Comparison of ENCODE assay signal across 9 cellular contexts in genomic region chr14:63867926-63868921, GRCh38. TPM values are rescaled to one million over a fixed set of nuclear protein-coding genes. Genes with fewer than 3 reads are reported as not detected.
DNase-seq lines count a peak whose midpoint lies in the region; ATAC-seq, FAIRE-seq and TF ChIP-seq lines count a peak whose summit lies in the region.
"Had no signal": no experiment of that assay in that cellular context is flagged by ENCODE, and none has a peak within 500 bp of the region (broad histone marks: within the 10 kb centered on the region; RNA-seq: fewer than 3 reads in every experiment).

No MANE protein-coding gene starts in this region.

- no peaks in the 10 kb centered on the region for H3K27me3 Mint-ChIP-seq in Calu3 (ENCODE audit: unreplicated experiment)
- no peaks in the 10 kb centered on the region for H3K27me3 Mint-ChIP-seq in activated CD4-positive, alpha-beta memory T cell treated with anti-CD3 and anti-CD28 coated beads for 36 hours
- H3K27me3 Mint-ChIP-seq in mesothelial cell of epicardium (ENCODE audit: low read depth), result no peaks in the 10 kb centered on the region

- DNase-seq in Calu3 (no peak), mesothelial cell of epicardium (ENCODE audit: low spot score in 2 of 2, unreplicated experiment in 2 of 2) (no peak), H54 (ENCODE audit: insufficient read length, low spot score) (no peak), DMS153 (lab: John Stamatoyannopoulos, UW) (no peak)
- DNase-seq in activated CD4-positive, alpha-beta memory T cell treated with anti-CD3 and anti-CD28 coated beads for 36 hours, result peak; percentile 24
- DNase-seq: stimulated activated CD4-positive, alpha-beta T cell treated with anti-CD3 and anti-CD28 coated beads, Interleukin-1b, Interleukin-23, amount 100 ng/mL, for 48 hours had no signal

- no peak for TF ChIP-seq CTCF in Calu3 (IDR thresholded peaks at IDR 0.05; ENCODE audit: unreplicated experiment)
- no peak for TF ChIP-seq CTCF in mesothelial cell of epicardium (IDR thresholded peaks at IDR 0.05; ENCODE audit: unreplicated experiment)

- no peak for FAIRE-seq in H54 (lab: Jason Lieb, UNC)

- H3K4me1 Mint-ChIP-seq in Calu3 (ENCODE audit: low read depth, unreplicated experiment) (peaks cover 59% of the 10 kb centered on the region), mesothelial cell of epicardium (peaks cover 43% of the 10 kb centered on the region)
- H3K4me1 Mint-ChIP-seq in activated CD4-positive, alpha-beta memory T cell treated with anti-CD3 and anti-CD28 coated beads for 36 hours (ENCODE audit: low read depth), result peaks cover 59% of the 10 kb centered on the region

- H3K27ac Mint-ChIP-seq in Calu3 (ENCODE audit: unreplicated experiment) (peak overlapping the region; percentile 64), mesothelial cell of epicardium (peak overlapping the region; percentile 71)
- H3K27ac Mint-ChIP-seq in activated CD4-positive, alpha-beta memory T cell treated with anti-CD3 and anti-CD28 coated beads for 36 hours, result peak overlapping the region; percentile 49

- BruUV-seq in Calu3 (replicated peaks; lab: Mats Ljungman, UMichigan), result no TSS peak

- H3K4me3 Mint-ChIP-seq in Calu3 (ENCODE audit: low read depth, unreplicated experiment) (peak overlapping the region; percentile 40), mesothelial cell of epicardium (no peak overlapping the region)
- peak overlapping the region; percentile 48 for H3K4me3 Mint-ChIP-seq in activated CD4-positive, alpha-beta memory T cell treated with anti-CD3 and anti-CD28 coated beads for 36 hours

- POLR2A ChIA-PET in activated CD4-positive, alpha-beta memory T cell treated with anti-CD3 and anti-CD28 coated beads for 36 hours (lab: Charles Lee), result interaction anchor here (1.1 to 1.5 kb wide), 2 partner anchors 15 to 20 kb away, joined by 3 to 4 read pairs; partner anchors contain the start of gene SYNE2

- CTCF ChIA-PET in Calu3 (lab: Charles Lee), result interaction anchor here (0.6 to 1.6 kb wide), 3 partner anchors 12 to 267 kb away, joined by 4 to 8 read pairs (median 4); no protein-coding TSS in a partner anchor
- CTCF ChIA-PET in activated CD4-positive, alpha-beta memory T cell treated with anti-CD3 and anti-CD28 coated beads for 36 hours (lab: Charles Lee), result no interaction called here

- peaks cover 31% of the 10 kb centered on the region for H3K36me3 Mint-ChIP-seq in Calu3 (ENCODE audit: insufficient read depth, unreplicated experiment)
- no peaks in the 10 kb centered on the region for H3K36me3 Mint-ChIP-seq in activated CD4-positive, alpha-beta memory T cell treated with anti-CD3 and anti-CD28 coated beads for 36 hours
- peaks cover 2% of the 10 kb centered on the region for H3K36me3 Mint-ChIP-seq in mesothelial cell of epicardium

- H3K9me3 Mint-ChIP-seq in Calu3 (ENCODE audit: low read depth, unreplicated experiment) (no peaks in the 10 kb centered on the region), mesothelial cell of epicardium (peaks cover 3% of the 10 kb centered on the region)
- no peaks in the 10 kb centered on the region for H3K9me3 Mint-ChIP-seq in activated CD4-positive, alpha-beta memory T cell treated with anti-CD3 and anti-CD28 coated beads for 36 hours

- intact Hi-C loops in Calu3 (cut with micrococcal nuclease; ENCODE audit: unreplicated experiment), result loop anchor here (10.0 kb wide), 1 partner anchor 203 kb away; no protein-coding TSS in a partner anchor
- intact Hi-C loops in activated CD4-positive, alpha-beta memory T cell treated with anti-CD3 and anti-CD28 coated beads for 36 hours (cut with micrococcal nuclease), result loop anchor here (2.0 kb wide), 1 partner anchor 15 kb away; the partner anchor contains the start of gene SYNE2

- TF ChIP-seq POLR2A in H54 (IDR thresholded peaks at IDR 0.05; ENCODE audit: low read depth, low read length), result no peak

- ATAC-seq in HG02678 (IDR thresholded peaks at IDR 0.05; ENCODE audit: unreplicated experiment), result peak; percentile 29
- ATAC-seq in HG02884 (IDR thresholded peaks at IDR 0.05; ENCODE audit: unreplicated experiment), result no peak
- ATAC-seq in HG02840 (IDR thresholded peaks at IDR 0.05; ENCODE audit: low FRiP score, unreplicated experiment), result no peak

RNA-seq across cellular contexts. Expression of gene SYNE2, which starts 15.4 kb away (rescaled TPM):
- 142 and 171 TPM in 2 replicates for total RNA-seq in Calu3 (2022)
- 10 to 100 TPM; 27.6 to 27.7 TPM for total RNA-seq in activated CD4-positive, alpha-beta memory T cell treated with anti-CD3 and anti-CD28 coated beads for 36 hours
- total RNA-seq in mesothelial cell of epicardium, result 84.6 to 87.1 TPM (median 85.3 TPM) in 3 replicates
